In genomic region chr6:108168501-108168979, GRCh38 we compare ENCODE assay signal across 8 cellular contexts. TPM values are rescaled to one million over a fixed set of nuclear protein-coding genes. Genes with fewer than 3 reads are reported as not detected.
DNase-seq lines count a peak whose midpoint lies in the region; ATAC-seq and TF ChIP-seq lines count a peak whose summit lies in the region.

No MANE protein-coding gene starts in this region.

- intact Hi-C loops in heart left ventricle (cut with DNase I): no loop called here

- H3K4me1 ChIP-seq in heart left ventricle: peaks cover 2 to 65% (median 47%) of the 10 kb centered on the region in 12 donors
- H3K4me1 ChIP-seq in rectal smooth muscle tissue (ENCODE audit: control insufficient read depth, insufficient read depth, low read length): no peaks in the 10 kb centered on the region

- peak; percentile 50 for DNase-seq in GM06990 (ENCODE audit: extremely low read depth, insufficient read length)
- DNase-seq in SK-N-MC (ENCODE audit: low read depth, low spot score): peak; percentile 39
- DNase-seq in heart left ventricle: peak in 3 of 5 donors; percentile 42 to 64 (median 43)
- no peak for DNase-seq in DMS 273 treated with DMSO at 0.1 percent for 48 hours (lab: John Stamatoyannopoulos, UW)
- DNase-seq in stimulated activated naive CD4-positive, alpha-beta T cell treated with Interleukin-2 at 50 U/mL for 16 hours (lab: John Stamatoyannopoulos, UW): no peak

- TF ChIP-seq CTCF in GM06990 (IDR thresholded peaks at IDR 0.05; ENCODE audit: insufficient read depth, low read length, poor library complexity, severe bottlenecking) (peak; percentile 30), heart left ventricle (IDR thresholded peaks at IDR 0.05) (peak in 6 of 12 donors; percentile 11 to 47 (median 34))

- peak in 3 of 4 donors; percentile 71 to 81 (median 71) for ATAC-seq in heart left ventricle
- ATAC-seq in HG03342 (IDR thresholded peaks at IDR 0.05; ENCODE audit: unreplicated experiment): no peak
- ATAC-seq in HG03159 (IDR thresholded peaks at IDR 0.05; ENCODE audit: unreplicated experiment): no peak

- H3K4me3 ChIP-seq in GM06990 (replicated peaks; ENCODE audit: low read depth, low read length): no peak overlapping the region
- H3K4me3 ChIP-seq in SK-N-MC: peak overlapping the region; percentile 47
- peak overlapping the region; percentile 4 to 40 (median 27) for H3K4me3 ChIP-seq in heart left ventricle
- H3K4me3 ChIP-seq in rectal smooth muscle tissue (ENCODE audit: low read length): peak overlapping the region; percentile 41

- peaks cover 6% of the 10 kb centered on the region for H3K27me3 ChIP-seq in GM06990 (replicated peaks; ENCODE audit: control insufficient read depth, insufficient read depth, low read length)
- peaks cover 70 to 100% (median 99%) of the 10 kb centered on the region in 9 donors for H3K27me3 ChIP-seq in heart left ventricle
- peaks cover 77% of the 10 kb centered on the region for H3K27me3 ChIP-seq in rectal smooth muscle tissue (ENCODE audit: control insufficient read depth, insufficient read depth, low read length)

- H3K36me3 ChIP-seq in GM06990 (ENCODE audit: control insufficient read depth, insufficient read depth, low read length): no peaks in the 10 kb centered on the region
- H3K36me3 ChIP-seq in SK-N-MC (ENCODE audit: insufficient read depth, low read length): no peaks in the 10 kb centered on the region
- no peaks in the 10 kb centered on the region for H3K36me3 ChIP-seq in heart left ventricle
- H3K36me3 ChIP-seq in rectal smooth muscle tissue (ENCODE audit: control insufficient read depth, insufficient read depth, low read length): no peaks in the 10 kb centered on the region

- H3K9me3 ChIP-seq in SK-N-MC (ENCODE audit: low read depth, low read length) (no peaks in the 10 kb centered on the region), heart left ventricle (no peaks in the 10 kb centered on the region)

- 2 to 6% (median 3%) methylated on average over 16 to 34 of the region's 34 CpGs for WGBS in heart left ventricle, 4 donors

- H3K27ac ChIP-seq in SK-N-MC (no peak overlapping the region), heart left ventricle (no peak overlapping the region), rectal smooth muscle tissue (ENCODE audit: low read depth, low read length) (no peak overlapping the region)

- H3K9ac ChIP-seq in SK-N-MC (ENCODE audit: insufficient read length) (no peak overlapping the region), rectal smooth muscle tissue (ENCODE audit: low read length) (no peak overlapping the region)

- no peak for TF ChIP-seq POLR2A in heart left ventricle (IDR thresholded peaks at IDR 0.05)

RNA-seq across cellular contexts. Expression of gene NR2E1, which starts 2.7 kb away (rescaled TPM):
- not detected for total RNA-seq in heart left ventricle
- not detected for polyA plus RNA-seq in heart left ventricle

Comparison
In these comparisons a context has a peak if more than half of its experiments do, and no peak if none do; other contexts are left out.
1. DNase-seq: peak in GM06990 (single experiment), SK-N-MC (single experiment) and heart left ventricle (3 of 5); none in DMS 273 treated with DMSO at 0.1 percent for 48 hours (single experiment) and stimulated activated naive CD4-positive, alpha-beta T cell treated with Interleukin-2 at 50 U/mL for 16 hours (single experiment).
2. ATAC-seq: peak in heart left ventricle (3 of 4); none in HG03342 (single experiment) and HG03159 (single experiment).